ENCODE assay signal across 9 cellular contexts in genomic region chr15:40160689-40161688, GRCh38. TPM values are rescaled to one million over a fixed set of nuclear protein-coding genes. Genes with fewer than 3 reads are reported as not detected.
A peak's percentile ranks its signal among the peaks of the same experiment; 100 is the strongest.
DNase-seq lines count a peak whose midpoint lies in the region; ATAC-seq and TF ChIP-seq lines count a peak whose summit lies in the region.
"Had no signal": no experiment of that assay in that cellular context is flagged by ENCODE, and none has a peak within 500 bp of the region (broad histone marks: within the 10 kb centered on the region; RNA-seq: fewer than 3 reads in every experiment).

TSS of gene BUB1B (plus strand) at chr15:40161069. CDS start at chr15:40161221, 152 bp downstream.

- H3K4me3 ChIP-seq in duodenal mucosa (ENCODE audit: low read depth in 1 of 2, low read length in 2 of 2) (peak within 1 kb of the TSS; percentile 91 to 94), right lobe of liver (peak within 1 kb of the TSS; percentile 43 to 62 (median 51))

- H3K27ac Mint-ChIP-seq in activated CD4-positive, alpha-beta T cell treated with anti-CD3 and anti-CD28 coated beads, Interleukin-2, amount 10 ng/mL, durations not matched to agents 7 days and 5 days, result no peak within 1 kb of the TSS
- H3K27ac Mint-ChIP-seq: stimulated activated naive CD8-positive, alpha-beta T cell treated with anti-CD3 and anti-CD28 coated beads, Interleukin-15, Interleukin-2, amounts not matched to agents 100 ng/mL and 50 ng/mL, for 24 hours had no signal

- no peaks in the 10 kb centered on the region for H3K27me3 Mint-ChIP-seq in activated CD4-positive, alpha-beta T cell treated with anti-CD3 and anti-CD28 coated beads, Interleukin-2, amount 10 ng/mL, durations not matched to agents 7 days and 5 days
- H3K27me3 Mint-ChIP-seq: stimulated activated naive CD8-positive, alpha-beta T cell treated with anti-CD3 and anti-CD28 coated beads, Interleukin-15, Interleukin-2, amounts not matched to agents 100 ng/mL and 50 ng/mL, for 24 hours had no signal

- H3K9me3 Mint-ChIP-seq in activated CD4-positive, alpha-beta T cell treated with anti-CD3 and anti-CD28 coated beads, Interleukin-2, amount 10 ng/mL, durations not matched to agents 7 days and 5 days, result no peaks in the 10 kb centered on the region
- H3K9me3 Mint-ChIP-seq: stimulated activated naive CD8-positive, alpha-beta T cell treated with anti-CD3 and anti-CD28 coated beads, Interleukin-15, Interleukin-2, amounts not matched to agents 100 ng/mL and 50 ng/mL, for 24 hours had no signal

- ATAC-seq in GM19395 (IDR thresholded peaks at IDR 0.05; ENCODE audit: unreplicated experiment) (peak; percentile 86), HG03521 (IDR thresholded peaks at IDR 0.05; ENCODE audit: unreplicated experiment) (peak; percentile 82), right lobe of liver (peak; percentile 98 to 99 (median 99))

- intact Hi-C loops in right lobe of liver (cut with DNase I), result no loop called here

- TF ChIP-seq CTCF in right lobe of liver (IDR thresholded peaks at IDR 0.05), result no peak

- H3K27me3 ChIP-seq in duodenal mucosa (ENCODE audit: control insufficient read depth in 1 of 2, insufficient read depth in 2 of 2, low read length in 2 of 2) (no peaks in the 10 kb centered on the region), right lobe of liver (no peaks in the 10 kb centered on the region)

- POLR2A ChIA-PET in activated CD4-positive, alpha-beta T cell treated with anti-CD3 and anti-CD28 coated beads, Interleukin-2, amount 10 ng/mL, durations not matched to agents 7 days and 5 days (lab: Charles Lee), result interaction anchor here (0.7 kb wide), 1 partner anchor 225 kb away, joined by 3 read pairs; no protein-coding TSS in a partner anchor

- no peaks in the 10 kb centered on the region for H3K36me3 ChIP-seq in duodenal mucosa (ENCODE audit: control insufficient read depth in 1 of 2, insufficient read depth in 2 of 2, low read length in 2 of 2)
- no peaks in the 10 kb centered on the region for H3K36me3 ChIP-seq in right lobe of liver

- TF ChIP-seq POLR2A in right lobe of liver (IDR thresholded peaks at IDR 0.05), result no peak

- H3K4me1 ChIP-seq in duodenal mucosa (ENCODE audit: control insufficient read depth in 1 of 2, insufficient read depth in 2 of 2, low read length in 2 of 2) (peaks cover 9 to 10% of the 10 kb centered on the region in 2 donors), right lobe of liver (peaks cover 0 to 6% (median 0%) of the 10 kb centered on the region in 4 donors)

- H3K27ac ChIP-seq in duodenal mucosa (ENCODE audit: low read depth, low read length) (no peak within 1 kb of the TSS), right lobe of liver (no peak within 1 kb of the TSS)

- peaks cover 13% of the 10 kb centered on the region for H3K36me3 Mint-ChIP-seq in activated CD4-positive, alpha-beta T cell treated with anti-CD3 and anti-CD28 coated beads, Interleukin-2, amount 10 ng/mL, durations not matched to agents 7 days and 5 days (ENCODE audit: low read depth)

- no peaks in the 10 kb centered on the region for H3K9me3 ChIP-seq in duodenal mucosa (ENCODE audit: control insufficient read depth in 1 of 2, low read length in 2 of 2)
- H3K9me3 ChIP-seq in right lobe of liver, result no peaks in the 10 kb centered on the region

- CTCF ChIA-PET in activated CD4-positive, alpha-beta T cell treated with anti-CD3 and anti-CD28 coated beads, Interleukin-2, amount 10 ng/mL, durations not matched to agents 7 days and 5 days (lab: Charles Lee), result interaction anchor here (0.8 to 2.1 kb wide), 8 partner anchors 14 to 146 kb away, joined by 3 to 6 read pairs (median 4); partner anchors contain the start of genes BMF and PLCB2

- peaks cover 17% of the 10 kb centered on the region for H3K4me1 Mint-ChIP-seq in activated CD4-positive, alpha-beta T cell treated with anti-CD3 and anti-CD28 coated beads, Interleukin-2, amount 10 ng/mL, durations not matched to agents 7 days and 5 days

- 2% methylated on average over 39 of the region's 54 CpGs for WGBS in right lobe of liver (ENCODE audit: insufficient coverage, low coverage, low lambda C conversion rate, missing lambda C conversion rate)

- DNase-seq in CD1c-positive myeloid dendritic cell (ENCODE audit: extremely low spot score) (peak; percentile 96), NCI-H748 (lab: John Stamatoyannopoulos, UW; ENCODE audit: unreplicated experiment) (peak; percentile 94), right lobe of liver (peak; percentile 89 to 94 (median 92))
- DNase-seq in activated CD4-positive, alpha-beta T cell treated with anti-CD3 and anti-CD28 coated beads, Interleukin-2, amount 10 ng/mL, durations not matched to agents 7 days and 5 days, result peak; percentile 97
- peak; percentile 90 for DNase-seq in stimulated activated CD4-positive, alpha-beta T cell treated with anti-CD3 and anti-CD28 coated beads, Interleukin-4, amount 100 ng/mL, for 1 hour

- H3K9ac ChIP-seq in duodenal mucosa (ENCODE audit: low read depth in 1 of 2, low read length in 2 of 2), result peak within 1 kb of the TSS; percentile 51 to 66

- H3K4me3 Mint-ChIP-seq in activated CD4-positive, alpha-beta T cell treated with anti-CD3 and anti-CD28 coated beads, Interleukin-2, amount 10 ng/mL, durations not matched to agents 7 days and 5 days, result no peak within 1 kb of the TSS
- H3K4me3 Mint-ChIP-seq: stimulated activated naive CD8-positive, alpha-beta T cell treated with anti-CD3 and anti-CD28 coated beads, Interleukin-15, Interleukin-2, amounts not matched to agents 100 ng/mL and 50 ng/mL, for 24 hours had no signal

RNA-seq across cellular contexts. Expression of gene BUB1B, which starts in this region (rescaled TPM):
- 10 to 100 TPM; 81.1 to 89.0 TPM for total RNA-seq in activated CD4-positive, alpha-beta T cell treated with anti-CD3 and anti-CD28 coated beads, Interleukin-2, amount 10 ng/mL, durations not matched to agents 7 days and 5 days
- total RNA-seq in right lobe of liver, result 1 to 10 TPM in 3 of 6 experiments, under 1 TPM in 2, not detected in 1; 0.39 to 1.7 (median 1.2) TPM

Comparison
In these comparisons a context has a peak if more than half of its experiments do, and no peak if none do; other contexts are left out.
1. RNA of gene BUB1B (total RNA-seq): 81.1 to 89.0 TPM in activated CD4-positive, alpha-beta T cell treated with anti-CD3 and anti-CD28 coated beads, Interleukin-2, amount 10 ng/mL, durations not matched to agents 7 days and 5 days; 0.39 to 1.7 TPM in right lobe of liver; every median in the first group is over 10 times any median in the second.
2. Peak in every context shown above with its lines, with median percentiles within 50 percentile points of each other: DNase-seq and ATAC-seq.